In the genomic region with DNA sequence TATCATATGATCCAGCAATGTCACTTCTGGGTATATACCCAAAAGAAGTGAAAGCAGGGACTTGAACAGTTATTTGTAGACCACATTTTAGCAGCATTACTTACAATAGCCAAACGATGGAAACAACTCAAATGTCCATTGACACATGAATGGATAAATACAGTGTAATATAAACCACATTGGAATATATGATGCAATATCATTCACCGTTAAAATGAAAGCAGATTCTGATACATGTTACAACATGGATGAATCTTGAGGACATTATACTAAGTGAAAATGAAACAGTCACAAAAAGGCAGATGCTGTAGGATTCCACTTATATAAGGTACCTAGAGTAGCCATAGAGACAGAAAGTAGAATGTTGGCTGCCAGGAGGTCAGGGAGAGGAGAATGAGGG, we compare ENCODE assay signal across 22 cellular contexts.
"Had no signal": no experiment of that assay in that cellular context is flagged by ENCODE, and none has a peak within 500 bp of the region (broad histone marks: within the 10 kb centered on the region; RNA-seq: fewer than 3 reads in every experiment).

No MANE protein-coding gene starts in this region.

- FAIRE-seq: islet of Langerhans had no signal

- ATAC-seq: activated CD4-positive, alpha-beta T cell treated with anti-CD3 and anti-CD28 coated beads for 36 hours; activated T-cell treated with anti-CD3 and anti-CD28 coated beads, Interleukin-2, amount 50 U/mL, for 4 hours; heart left ventricle; left ventricle myocardium superior; natural killer cell had no signal

- H3K36me3 ChIP-seq: cardiac muscle cell, heart left ventricle, thoracic aorta, vagina had no signal

- H3K27ac Mint-ChIP-seq: activated B cell treated with CpG ODN at 0.5 μM for 24 hours; activated CD4-positive, alpha-beta T cell treated with anti-CD3 and anti-CD28 coated beads for 36 hours; activated naive CD8-positive, alpha-beta T cell treated with anti-CD3 and anti-CD28 coated beads, Interleukin-2, amount 10 ng/mL, durations not matched to agents 7 days and 5 days; activated T-helper 2 cell treated with anti-CD3 and anti-CD28 coated beads, Interferon-gamma antibody, Interleukin-2, Interleukin-4, amounts not matched to agents 10 μg/mL and 5 μg/mL and 100 μg/mL, durations not matched to agents 14 hours and 24 hours and 36 hours; natural killer cell; progenitor cell of endocrine pancreas; type B pancreatic cell had no signal

- H3K27ac ChIP-seq: cardiac muscle cell, heart left ventricle, thoracic aorta, vagina had no signal

- H3K4me1 Mint-ChIP-seq: activated B cell treated with CpG ODN at 0.5 μM for 24 hours; activated naive CD8-positive, alpha-beta T cell treated with anti-CD3 and anti-CD28 coated beads, Interleukin-2, amount 10 ng/mL, durations not matched to agents 7 days and 5 days; natural killer cell had no signal

- H3K36me3 Mint-ChIP-seq: activated naive CD8-positive, alpha-beta T cell treated with anti-CD3 and anti-CD28 coated beads, Interleukin-2, amount 10 ng/mL, durations not matched to agents 7 days and 5 days; natural killer cell; type B pancreatic cell had no signal

- DNase-seq: activated B cell treated with CpG ODN at 0.5 μM for 24 hours; activated CD4-positive, alpha-beta T cell treated with anti-CD3 and anti-CD28 coated beads for 36 hours; activated CD4-positive, alpha-beta T cell treated with anti-CD3 and anti-CD28 coated beads, Interleukin-2, amount 50 U/mL, for 4 hours; activated CD8-positive, alpha-beta memory T cell treated with anti-CD3 and anti-CD28 coated beads, Interleukin-2, amount 50 U/mL, for 48 hours; activated naive CD4-positive, alpha-beta T cell treated with Interleukin-2 at 50 U/mL for 16 hours; activated naive CD8-positive, alpha-beta T cell treated with anti-CD3 and anti-CD28 coated beads, Interleukin-2, amount 10 ng/mL, durations not matched to agents 7 days and 5 days; activated T-cell treated with anti-CD3 and anti-CD28 coated beads, Interleukin-2, amount 50 U/mL, for 4 hours; cortex of kidney; erythroblast; heart left ventricle; left ventricle myocardium superior; natural killer cell; retina; stimulated activated CD4-positive, alpha-beta T cell treated with anti-CD3 and anti-CD28 coated beads, Interleukin-4, amount 100 ng/mL, for 24 hours; stimulated activated naive CD4-positive, alpha-beta T cell treated with Interleukin-2 at 50 U/mL for 16 hours had no signal

- H3K27me3 ChIP-seq: cardiac muscle cell, heart left ventricle, vagina had no signal

- H3K9me3 ChIP-seq: thoracic aorta, vagina had no signal

- H3K4me3 ChIP-seq: cardiac muscle cell, heart left ventricle, thoracic aorta, vagina had no signal

- H3K4me3 Mint-ChIP-seq: activated B cell treated with CpG ODN at 0.5 μM for 24 hours; activated CD4-positive, alpha-beta T cell treated with anti-CD3 and anti-CD28 coated beads for 36 hours; activated naive CD8-positive, alpha-beta T cell treated with anti-CD3 and anti-CD28 coated beads, Interleukin-2, amount 10 ng/mL, durations not matched to agents 7 days and 5 days; activated T-cell treated with anti-CD3 and anti-CD28 coated beads, Interleukin-2, amount 50 U/mL, for 4 hours; natural killer cell; type B pancreatic cell had no signal

- H3K27me3 Mint-ChIP-seq: progenitor cell of endocrine pancreas, type B pancreatic cell had no signal

- H3K4me1 ChIP-seq: vagina had no signal

- H3K9me3 Mint-ChIP-seq: activated B cell treated with CpG ODN at 0.5 μM for 24 hours; activated naive CD8-positive, alpha-beta T cell treated with anti-CD3 and anti-CD28 coated beads, Interleukin-2, amount 10 ng/mL, durations not matched to agents 7 days and 5 days; activated T-cell treated with anti-CD3 and anti-CD28 coated beads, Interleukin-2, amount 50 U/mL, for 4 hours; activated T-helper 2 cell treated with anti-CD3 and anti-CD28 coated beads, Interferon-gamma antibody, Interleukin-2, Interleukin-4, amounts not matched to agents 10 μg/mL and 5 μg/mL and 100 μg/mL, durations not matched to agents 14 hours and 24 hours and 36 hours; type B pancreatic cell had no signal
